Comparison of ENCODE assay signal across 12 cellular contexts in genomic region chr12:118063567-118064391, GRCh38. TPM values are rescaled to one million over a fixed set of nuclear protein-coding genes. Genes with fewer than 3 reads are reported as not detected.
A peak's percentile ranks its signal among the peaks of the same experiment; 100 is the strongest.
DNase-seq lines count a peak whose midpoint lies in the region; TF ChIP-seq lines count a peak whose summit lies in the region.
"Had no signal": no experiment of that assay in that cellular context is flagged by ENCODE, and none has a peak within 500 bp of the region (broad histone marks: within the 10 kb centered on the region; RNA-seq: fewer than 3 reads in every experiment).

No MANE protein-coding gene starts in this region.

- H3K4me1 Mint-ChIP-seq in HFFc6 (ENCODE audit: low read depth), result peaks cover 42% of the 10 kb centered on the region
- peaks cover 28% of the 10 kb centered on the region for H3K4me1 Mint-ChIP-seq in mesothelial cell of epicardium

- DNase-seq in HFFc6 (no peak), adipocyte (ENCODE audit: low read depth) (peak; percentile 37), mesothelial cell of epicardium (ENCODE audit: low spot score in 2 of 2, unreplicated experiment in 2 of 2) (no peak), ovary (no peak), A172 (ENCODE audit: low spot score) (no peak), RWPE1 (ENCODE audit: low spot score) (no peak), brain microvascular endothelial cell (no peak)
- DNase-seq: activated gamma-delta T cell treated with Interleukin-2 at 50 U/mL for 16 hours, glutamatergic neuron, NCI-H1417 treated with DMSO at 0.1 percent for 48 hours, occipital lobe had no signal

- POLR2A ChIA-PET in RWPE1 (lab: Yijun Ruan, JAX; ENCODE audit: low non-redundant PET), result no interaction called here

- H3K9me3 ChIP-seq in adipocyte (ENCODE audit: control insufficient read depth, low read length), result no peaks in the 10 kb centered on the region
- H3K9me3 ChIP-seq in ovary, result no peaks in the 10 kb centered on the region

- no peak for TF ChIP-seq POLR2A in ovary (IDR thresholded peaks at IDR 0.05)

- in situ Hi-C loops in brain microvascular endothelial cell (cut with HindIII; ENCODE audit: low pct_ligation_motif_present, low sequenced_read_pairs), result no loop called here

- H3K4me1 ChIP-seq in adipocyte (ENCODE audit: control insufficient read depth, insufficient read depth, low read length) (peaks cover 35% of the 10 kb centered on the region), ovary (ENCODE audit: insufficient read depth) (peaks cover 7% of the 10 kb centered on the region)

- H3K27me3 ChIP-seq in adipocyte (replicated peaks; ENCODE audit: control insufficient read depth, insufficient read depth, low read length), result no peaks in the 10 kb centered on the region
- H3K27me3 ChIP-seq in ovary, result no peaks in the 10 kb centered on the region
- H3K27me3 ChIP-seq in brain microvascular endothelial cell (replicated peaks), result no peaks in the 10 kb centered on the region

- H3K4me3 ChIP-seq in adipocyte (ENCODE audit: low read length) (peak overlapping the region; percentile 21), ovary (no peak overlapping the region), brain microvascular endothelial cell (ENCODE audit: low read depth, low read length) (no peak overlapping the region)

- 70 to 73% (median 72%) methylated on average over 4 of the region's 4 CpGs for WGBS in ovary, 3 donors

- H3K27ac Mint-ChIP-seq in HFFc6 (peak overlapping the region; percentile 90), mesothelial cell of epicardium (peak overlapping the region; percentile 96)

- no peak for TF ChIP-seq CTCF in C4-2B (conservative IDR thresholded peaks at IDR 0.05)
- no peak for TF ChIP-seq CTCF in HFFc6 (IDR thresholded peaks at IDR 0.05)
- TF ChIP-seq CTCF in mesothelial cell of epicardium (IDR thresholded peaks at IDR 0.05; ENCODE audit: unreplicated experiment), result no peak
- no peak for TF ChIP-seq CTCF in ovary (IDR thresholded peaks at IDR 0.05)
- TF ChIP-seq CTCF in RWPE1 (conservative IDR thresholded peaks at IDR 0.05; ENCODE audit: low read depth), result no peak
- TF ChIP-seq CTCF in brain microvascular endothelial cell (IDR thresholded peaks at IDR 0.05; ENCODE audit: low read depth, low read length, missing control alignments), result no peak

- CTCF ChIA-PET in RWPE1 (lab: Yijun Ruan, JAX), result interaction anchor here (0.6 to 0.9 kb wide), 3 partner anchors 19 to 899 kb away, joined by 3 to 5 read pairs (median 3); no protein-coding TSS in a partner anchor

- no peak for TF ChIP-seq EP300 in ovary (IDR thresholded peaks at IDR 0.05)

- peaks cover 24% of the 10 kb centered on the region for H3K36me3 Mint-ChIP-seq in HFFc6 (ENCODE audit: low read depth)
- peaks cover 1% of the 10 kb centered on the region for H3K36me3 Mint-ChIP-seq in mesothelial cell of epicardium

- H3K27ac ChIP-seq in C4-2B, result peak overlapping the region; percentile 96
- no peak overlapping the region for H3K27ac ChIP-seq in ovary
- no peak overlapping the region for H3K27ac ChIP-seq in RWPE1
- H3K27ac ChIP-seq in brain microvascular endothelial cell, result no peak overlapping the region

- H3K27me3 Mint-ChIP-seq in HFFc6 (ENCODE audit: insufficient read depth) (peaks cover 10% of the 10 kb centered on the region), mesothelial cell of epicardium (ENCODE audit: low read depth) (no peaks in the 10 kb centered on the region)

- H3K9ac ChIP-seq in adipocyte (ENCODE audit: low read length), result no peak overlapping the region

- no peaks in the 10 kb centered on the region for H3K36me3 ChIP-seq in adipocyte (ENCODE audit: control insufficient read depth, insufficient read depth, low read length, severe bottlenecking)
- no peaks in the 10 kb centered on the region for H3K36me3 ChIP-seq in ovary
- H3K36me3 ChIP-seq in brain microvascular endothelial cell (replicated peaks), result no peaks in the 10 kb centered on the region

- H3K4me3 Mint-ChIP-seq in HFFc6, result peak overlapping the region; percentile 88
- H3K4me3 Mint-ChIP-seq in mesothelial cell of epicardium, result peak overlapping the region; percentile 87

- H3K9me3 Mint-ChIP-seq in HFFc6, result no peaks in the 10 kb centered on the region
- H3K9me3 Mint-ChIP-seq in mesothelial cell of epicardium, result no peaks in the 10 kb centered on the region

- intact Hi-C loops in ovary (cut with DNase I), result loop anchor here in 2 of 4 donors (5.0 to 10.0 kb wide), 2 partner anchors 39 to 71 kb away; partner anchors contain the start of genes PEBP1 (in 1 of the 2) and VSIG10 (in 1 of the 2)

RNA-seq across cellular contexts. Expression of gene WSB2, which starts 2.8 kb away (rescaled TPM):
- 100 to 1,000 TPM; 140 to 168 (median 149) TPM for total RNA-seq in HFFc6 (2021; fragmentation: NEBNext Ultra II Directional; extraction: Animal tissue kit (Norgen Biotek cat#: 25700))
- total RNA-seq in mesothelial cell of epicardium (31.9 to 38.2 TPM (median 37.1 TPM) in 3 replicates), ovary (10 to 100 TPM; 16.2 to 40.9 (median 31.9) TPM)
- 10 to 100 TPM; 14.8 to 51.0 TPM for polyA plus RNA-seq in ovary
- total RNA-seq in A172 (2014; rRNA removed; shearing (Covaris generic)), result 112 and 117 TPM in 2 replicates

RNA-seq across cellular contexts. Expression of gene VSIG10, which starts 40.0 kb away (rescaled TPM):
- total RNA-seq in HFFc6 (2021; fragmentation: NEBNext Ultra II Directional; extraction: Animal tissue kit (Norgen Biotek cat#: 25700)), result 10 to 100 TPM; 17.6 to 22.0 (median 21.1) TPM
- total RNA-seq in mesothelial cell of epicardium (18.4 to 23.1 TPM (median 22.0 TPM) in 3 replicates), ovary (10 to 100 TPM; 24.7 to 33.6 (median 27.8) TPM)
- polyA plus RNA-seq in ovary, result 10 to 100 TPM; 22.2 to 29.1 TPM
- total RNA-seq in A172 (2014; rRNA removed; shearing (Covaris generic)), result 14.8 and 21.9 TPM in 2 replicates

RNA-seq across cellular contexts. Expression of gene RFC5, which starts 47.3 kb away (rescaled TPM):
- 10 to 100 TPM in 5 of 6 experiments, 1 to 10 TPM in 1; 9.3 to 19.6 (median 16.6) TPM for total RNA-seq in HFFc6 (2021; fragmentation: NEBNext Ultra II Directional; extraction: Animal tissue kit (Norgen Biotek cat#: 25700))
- total RNA-seq in mesothelial cell of epicardium (20.1 to 22.8 TPM (median 21.9 TPM) in 3 replicates), ovary (10 to 100 TPM; 13.0 to 20.9 (median 14.9) TPM)
- 10 to 100 TPM; 15.9 to 20.6 TPM for polyA plus RNA-seq in ovary
- 30.4 and 39.4 TPM in 2 replicates for total RNA-seq in A172 (2014; rRNA removed; shearing (Covaris generic))
